Comparison of ENCODE assay signal across 8 cellular contexts in the genomic region with DNA sequence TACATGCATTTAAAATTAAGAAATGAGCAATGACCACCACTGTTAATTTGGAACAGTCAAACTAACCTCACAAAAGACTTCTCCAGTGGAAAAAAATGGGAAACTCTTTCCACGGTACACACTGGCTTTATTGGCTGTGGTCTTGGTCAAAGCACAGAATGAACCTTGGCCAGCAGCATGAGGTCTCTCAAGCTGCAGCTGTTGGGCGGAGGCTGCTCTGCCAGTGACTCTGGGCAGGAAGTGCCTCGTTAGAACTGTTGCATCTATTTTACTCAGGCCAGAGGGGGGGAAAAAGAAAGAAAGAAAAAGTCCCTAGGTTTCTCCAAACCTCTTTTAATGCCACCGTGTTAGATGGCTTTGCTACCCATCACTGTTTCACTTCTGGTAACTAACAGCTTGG.
DNase-seq lines count a peak whose midpoint lies in the region; ATAC-seq, FAIRE-seq and TF ChIP-seq lines count a peak whose summit lies in the region.

No MANE protein-coding gene starts in this region.

- ATAC-seq in GM19452 (IDR thresholded peaks at IDR 0.05; ENCODE audit: unreplicated experiment): peak; percentile 96
- ATAC-seq in HG03520 (IDR thresholded peaks at IDR 0.05; ENCODE audit: unreplicated experiment): peak; percentile 50

- no peak overlapping the region for H3K27ac ChIP-seq in endodermal cell (ENCODE audit: low read depth, low read length)
- peak overlapping the region; percentile 54 for H3K27ac ChIP-seq in suprapubic skin

- H3K36me3 ChIP-seq in endodermal cell (ENCODE audit: control insufficient read depth, insufficient read depth, low read length) (no peaks in the 10 kb centered on the region), suprapubic skin (no peaks in the 10 kb centered on the region)

- no peak for FAIRE-seq in frontal cortex (lab: Jason Lieb, UNC)

- DNase-seq in AG08395 (ENCODE audit: low spot score): peak; percentile 65
- DNase-seq in endodermal cell: peak; percentile 69
- DNase-seq in suprapubic skin (ENCODE audit: low spot score in 2 of 2): no peak
- no peak for DNase-seq in putamen (ENCODE audit: low spot score)
- DNase-seq in frontal cortex (ENCODE audit: low spot score in 2 of 2): no peak
- no peak for DNase-seq in activated CD4-positive, CD25-positive, alpha-beta regulatory T cell treated with anti-CD3 and anti-CD28 coated beads, Interleukin-2, amount 50 U/mL, for 72 hours

- H3K4me1 Mint-ChIP-seq in endodermal cell: peaks cover 6% of the 10 kb centered on the region

- H3K4me1 ChIP-seq in endodermal cell (ENCODE audit: control insufficient read depth, insufficient read depth, low read length): no peaks in the 10 kb centered on the region
- H3K4me1 ChIP-seq in suprapubic skin: peaks cover 10% of the 10 kb centered on the region

- H3K36me3 Mint-ChIP-seq in endodermal cell (ENCODE audit: low read depth): no peaks in the 10 kb centered on the region

- H3K27me3 ChIP-seq in endodermal cell (ENCODE audit: control insufficient read depth, insufficient read depth, low read length, poor library complexity, severe bottlenecking) (no peaks in the 10 kb centered on the region), suprapubic skin (no peaks in the 10 kb centered on the region)

- TF ChIP-seq EP300 in suprapubic skin (IDR thresholded peaks at IDR 0.05): no peak

- H3K4me3 Mint-ChIP-seq in endodermal cell: no peak overlapping the region

- WGBS in endodermal cell (ENCODE audit: insufficient coverage in 1 of 2, insufficient read length in 1 of 2), 2 experiments: 64 to 67% methylated on average over 1 to 4 of the region's 4 CpGs
- 39% methylated on average over 4 of the region's 4 CpGs for WGBS in suprapubic skin

- TF ChIP-seq POLR2A in suprapubic skin (IDR thresholded peaks at IDR 0.05): no peak

- peaks cover 3% of the 10 kb centered on the region for H3K27me3 Mint-ChIP-seq in endodermal cell (ENCODE audit: insufficient read depth)

- H3K9me3 Mint-ChIP-seq in endodermal cell: peaks cover 4% of the 10 kb centered on the region

- TF ChIP-seq CTCF in endodermal cell (conservative IDR thresholded peaks at IDR 0.05): no peak
- no peak for TF ChIP-seq CTCF in suprapubic skin (IDR thresholded peaks at IDR 0.05)

- no peak overlapping the region for H3K4me3 ChIP-seq in endodermal cell (ENCODE audit: low read length)
- no peak overlapping the region for H3K4me3 ChIP-seq in suprapubic skin

- H3K9ac ChIP-seq in endodermal cell (ENCODE audit: extremely low read depth, low read length, poor library complexity, severe bottlenecking): no peak overlapping the region

- no peak overlapping the region for H3K27ac Mint-ChIP-seq in endodermal cell

- H3K9me3 ChIP-seq in endodermal cell (ENCODE audit: control insufficient read depth, low read length) (no peaks in the 10 kb centered on the region), suprapubic skin (no peaks in the 10 kb centered on the region)

Comparison
In these comparisons a context has a peak if more than half of its experiments do, and no peak if none do; other contexts are left out.
1. DNase-seq: peak in AG08395 (single experiment) and endodermal cell (single experiment); none in suprapubic skin (0 of 2), putamen (single experiment), frontal cortex (0 of 2) and activated CD4-positive, CD25-positive, alpha-beta regulatory T cell treated with anti-CD3 and anti-CD28 coated beads, Interleukin-2, amount 50 U/mL, for 72 hours (single experiment).